ENCODE assay signal across 16 cellular contexts in the genomic region with DNA sequence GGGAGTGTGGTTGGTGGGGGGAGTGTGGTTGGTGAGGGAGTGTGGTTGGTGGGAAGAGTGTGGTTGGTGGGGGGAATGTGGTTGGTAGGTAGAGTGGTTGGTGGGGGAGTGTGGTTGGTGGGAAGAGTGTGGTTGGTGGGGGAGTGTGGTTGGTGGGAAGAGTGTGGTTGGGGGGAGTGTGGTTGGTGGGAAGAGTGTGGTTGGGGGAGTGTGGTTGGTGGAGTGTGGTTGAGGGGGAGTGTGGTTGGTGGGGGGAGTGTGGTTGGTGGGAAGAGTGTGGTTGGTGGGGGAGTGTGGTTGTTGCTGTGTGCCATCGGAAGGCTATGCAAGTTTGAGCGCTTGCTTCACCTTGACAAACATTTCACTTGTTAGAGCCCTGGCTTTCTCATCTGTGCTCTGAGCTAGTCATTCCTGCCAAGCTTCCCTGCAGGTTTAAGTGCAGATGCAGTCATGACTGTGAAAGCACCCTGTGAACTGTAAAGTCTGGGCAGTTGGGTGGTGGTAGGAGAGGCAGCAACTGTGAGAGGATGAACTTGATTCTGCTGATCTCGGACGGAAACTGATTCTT. TPM values are rescaled to one million over a fixed set of nuclear protein-coding genes. Genes with fewer than 3 reads are reported as not detected.
DNase-seq lines count a peak whose midpoint lies in the region; TF ChIP-seq lines count a peak whose summit lies in the region.
"Had no signal": no experiment of that assay in that cellular context is flagged by ENCODE, and none has a peak within 500 bp of the region (broad histone marks: within the 10 kb centered on the region; RNA-seq: fewer than 3 reads in every experiment).

No MANE protein-coding gene starts in this region.

- no peak overlapping the region for H2AFZ ChIP-seq in smooth muscle cell (ENCODE audit: low read depth)
- H2AFZ ChIP-seq: PC-9 had no signal

- peaks cover 2% of the 10 kb centered on the region for H3F3A ChIP-seq in smooth muscle cell (ENCODE audit: low read depth)

- H3K4me1 ChIP-seq in smooth muscle cell (ENCODE audit: low read depth), result peaks cover 18% of the 10 kb centered on the region

- DNase-seq in activated CD4-positive, alpha-beta T cell treated with anti-CD3 and anti-CD28 coated beads for 48 hours, result peak; percentile 7
- no peak for DNase-seq in activated CD4-positive, alpha-beta T cell treated with anti-CD3 and anti-CD28 coated beads, Interleukin-2, amount 50 U/mL, for 48 hours
- no peak for DNase-seq in WERI-Rb-1
- DNase-seq in epithelial cell of prostate (ENCODE audit: low read depth, low spot score), result peak; percentile 64
- no peak for DNase-seq in smooth muscle cell (lab: John Stamatoyannopoulos, UW; ENCODE audit: unreplicated experiment)
- no peak for DNase-seq in RKO (ENCODE audit: low spot score)
- DNase-seq in retina, result no peak
- no peak for DNase-seq in NCI-H1436 (lab: John Stamatoyannopoulos, UW)
- DNase-seq: activated CD4-positive, alpha-beta T cell treated with anti-CD3 and anti-CD28 coated beads, Interleukin-2, amount 50 U/mL, for 1 hour; activated naive CD4-positive, alpha-beta T cell treated with anti-CD3 and anti-CD28 coated beads for 36 hours; ovary; transverse colon had no signal

- no peak for TF ChIP-seq CTCF in WERI-Rb-1 (IDR thresholded peaks at IDR 0.05; ENCODE audit: low read depth, low read length)
- TF ChIP-seq CTCF in smooth muscle cell (IDR thresholded peaks at IDR 0.05; ENCODE audit: borderline replicate concordance, insufficient read depth, poor library complexity, severe bottlenecking), result no peak

- H3K4me2 ChIP-seq in smooth muscle cell, result no peak overlapping the region
- H3K4me2 ChIP-seq: PC-9 had no signal

- H3K36me3 ChIP-seq in WERI-Rb-1, result peaks cover 49% of the 10 kb centered on the region
- no peaks in the 10 kb centered on the region for H3K36me3 ChIP-seq in smooth muscle cell (ENCODE audit: low read depth)
- H3K36me3 ChIP-seq: MG63, ovary, transverse colon had no signal

- WGBS in smooth muscle cell (ENCODE audit: low lambda C conversion rate), result 88% methylated on average over 3 of the region's 4 CpGs

- no peak overlapping the region for H3K9ac ChIP-seq in smooth muscle cell (ENCODE audit: low read depth)

- H3K79me2 ChIP-seq in smooth muscle cell (ENCODE audit: low read depth), result peaks cover 18% of the 10 kb centered on the region

- H3K9me3 ChIP-seq in WERI-Rb-1 (ENCODE audit: severe bottlenecking) (no peaks in the 10 kb centered on the region), smooth muscle cell (replicated peaks; ENCODE audit: low read depth) (no peaks in the 10 kb centered on the region)
- H3K9me3 ChIP-seq: esophagus muscularis mucosa, MG63, ovary, transverse colon had no signal

- H3K27me3 ChIP-seq in WERI-Rb-1 (ENCODE audit: insufficient read depth, low read depth, severe bottlenecking), result no peaks in the 10 kb centered on the region
- no peaks in the 10 kb centered on the region for H3K27me3 ChIP-seq in smooth muscle cell (ENCODE audit: low read depth)
- H3K27me3 ChIP-seq: esophagus muscularis mucosa, MG63, ovary, transverse colon had no signal

- no peak overlapping the region for H3K4me3 ChIP-seq in WERI-Rb-1 (ENCODE audit: low read depth, low read length)
- no peak overlapping the region for H3K4me3 ChIP-seq in smooth muscle cell
- H3K4me3 ChIP-seq: esophagus muscularis mucosa, MG63, ovary, PC-9, transverse colon had no signal

- peaks cover 68% of the 10 kb centered on the region for H4K20me1 ChIP-seq in smooth muscle cell (ENCODE audit: low read depth)

- H3K27ac ChIP-seq in WERI-Rb-1, result peak overlapping the region; percentile 86
- peak overlapping the region; percentile 100 for H3K27ac ChIP-seq in epithelial cell of prostate
- H3K27ac ChIP-seq in smooth muscle cell (ENCODE audit: low read depth), result peak overlapping the region; percentile 86
- H3K27ac ChIP-seq: ovary had no signal

RNA-seq across cellular contexts. Expression of gene MINK1, which starts 20.1 kb away (rescaled TPM):
- 25.3 and 26.6 TPM in 2 replicates for total RNA-seq in smooth muscle cell
- polyA plus RNA-seq in smooth muscle cell, result 26.8 and 40.3 TPM in 2 replicates

RNA-seq across cellular contexts. Expression of gene C17orf107, which starts 46.1 kb away (rescaled TPM):
- 5.0 and 9.9 TPM in 2 replicates for total RNA-seq in smooth muscle cell
- polyA plus RNA-seq in smooth muscle cell, result 10.7 and 14.1 TPM in 2 replicates

RNA-seq across cellular contexts. Expression of gene PLD2, which starts 46.3 kb away (rescaled TPM):
- 19.9 and 20.3 TPM in 2 replicates for total RNA-seq in smooth muscle cell
- 9.9 and 26.4 TPM in 2 replicates for polyA plus RNA-seq in smooth muscle cell

RNA-seq across cellular contexts. Expression of gene CHRNE, which starts 49.6 kb away (rescaled TPM):
- total RNA-seq in smooth muscle cell, result 1.7 and 4.3 TPM in 2 replicates
- 0.83 and 2.7 TPM in 2 replicates for polyA plus RNA-seq in smooth muscle cell
- total RNA-seq: NCI-H460 had no signal

Comparison
In these comparisons a context has a peak if more than half of its experiments do, and no peak if none do; other contexts are left out.
1. DNase-seq: peak in activated CD4-positive, alpha-beta T cell treated with anti-CD3 and anti-CD28 coated beads for 48 hours (single experiment) and epithelial cell of prostate (single experiment); none in activated CD4-positive, alpha-beta T cell treated with anti-CD3 and anti-CD28 coated beads, Interleukin-2, amount 50 U/mL, for 48 hours (0 of 2), WERI-Rb-1 (single experiment), smooth muscle cell (single experiment), RKO (single experiment), retina (single experiment) and NCI-H1436 (single experiment).
2. Peak in every context shown above with its lines, with median percentiles within 50 percentile points of each other: H3K27ac ChIP-seq.